ENCODE assay signal across 7 cellular contexts in genomic region chr4:105191621-105192210, GRCh38. TPM values are rescaled to one million over a fixed set of nuclear protein-coding genes. Genes with fewer than 3 reads are reported as not detected.
DNase-seq lines count a peak whose midpoint lies in the region; ATAC-seq and TF ChIP-seq lines count a peak whose summit lies in the region.

No MANE protein-coding gene starts in this region.

- in situ Hi-C loops in HAP-1 (cut with MboI; ENCODE audit: low sequenced_read_pairs), result no loop called here

- peaks cover 38% of the 10 kb centered on the region for H3K4me1 ChIP-seq in HAP-1
- H3K4me1 ChIP-seq in upper lobe of right lung, result peaks cover 45% of the 10 kb centered on the region

- H3K9me3 ChIP-seq in HAP-1, result no peaks in the 10 kb centered on the region; the same call in 1 of the 2 replicates
- no peaks in the 10 kb centered on the region for H3K9me3 ChIP-seq in upper lobe of right lung

- H3K4me3 ChIP-seq in HAP-1 (no peak overlapping the region), fibroblast of mammary gland (ENCODE audit: control insufficient read depth, low read depth, low read length) (no peak overlapping the region), upper lobe of right lung (no peak overlapping the region)

- H3K27ac ChIP-seq in upper lobe of right lung, result no peak overlapping the region

- peak; percentile 36 to 68 for DNase-seq in HAP-1 (ENCODE audit: low spot score in 2 of 2)
- DNase-seq in NCI-H2171 treated with DMSO at 0.1 percent for 48 hours (lab: John Stamatoyannopoulos, UW), result peak; percentile 82
- peak; percentile 57 for DNase-seq in fibroblast of mammary gland (ENCODE audit: low read depth)
- DNase-seq in upper lobe of right lung, result no peak
- DNase-seq in mucosa of gallbladder (ENCODE audit: low spot score), result no peak
- DNase-seq in midbrain (lab: John Stamatoyannopoulos, UW), result no peak

- intact Hi-C loops in upper lobe of right lung (cut with DNase I), result no loop called here

- TF ChIP-seq CTCF in fibroblast of mammary gland (conservative IDR thresholded peaks at IDR 0.05; ENCODE audit: control insufficient read depth, insufficient read depth, low read depth, low read length) (no peak), upper lobe of right lung (IDR thresholded peaks at IDR 0.05) (no peak)

- no peaks in the 10 kb centered on the region for H3K27me3 ChIP-seq in HAP-1 (ENCODE audit: low read depth)
- H3K27me3 ChIP-seq in upper lobe of right lung, result no peaks in the 10 kb centered on the region

- ATAC-seq in GM18508 (IDR thresholded peaks at IDR 0.05; ENCODE audit: insufficient read depth, unreplicated experiment) (peak; percentile 54), upper lobe of right lung (peak; percentile 69)

- no peaks in the 10 kb centered on the region for H3K36me3 ChIP-seq in HAP-1 (replicated peaks)
- no peaks in the 10 kb centered on the region for H3K36me3 ChIP-seq in upper lobe of right lung

RNA-seq across cellular contexts. Expression of gene TET2, which starts 45.0 kb away (rescaled TPM):
- total RNA-seq in upper lobe of right lung (30.0 TPM), mucosa of gallbladder (17.6 TPM)

Comparison
In these comparisons a context has a peak if more than half of its experiments do, and no peak if none do; other contexts are left out.
1. DNase-seq: peak in HAP-1 (2 of 2), NCI-H2171 treated with DMSO at 0.1 percent for 48 hours (single experiment) and fibroblast of mammary gland (single experiment); none in upper lobe of right lung (single experiment), mucosa of gallbladder (single experiment) and midbrain (single experiment).